23 cellular contexts compared by ENCODE assay signal in genomic region chr7:41203542-41203941, GRCh38.
DNase-seq lines count a peak whose midpoint lies in the region; ATAC-seq, FAIRE-seq and TF ChIP-seq lines count a peak whose summit lies in the region.
"Had no signal": no experiment of that assay in that cellular context is flagged by ENCODE, and none has a peak within 500 bp of the region (broad histone marks: within the 10 kb centered on the region; RNA-seq: fewer than 3 reads in every experiment).

No MANE protein-coding gene starts in this region.

- H3K36me3 Mint-ChIP-seq in stimulated activated effector memory CD8-positive, alpha-beta T cell treated with anti-CD3 and anti-CD28 coated beads, Interleukin-12 subunit alpha, Interleukin-12 subunit beta, amount 100 ng/mL, for 72 hours = no peaks in the 10 kb centered on the region
- H3K36me3 Mint-ChIP-seq: CD4-positive, CD25-positive, alpha-beta regulatory T cell; CD8-positive, alpha-beta T cell had no signal

- TF ChIP-seq RAD21 in IMR-90 (IDR thresholded peaks at IDR 0.05; ENCODE audit: low read length) = no peak

- H3K4me3 ChIP-seq in IMR-90 (ENCODE audit: insufficient read depth, low read depth, low read length) = no peak overlapping the region
- H3K4me3 ChIP-seq in bronchial epithelial cell (ENCODE audit: low read depth, low read length) = no peak overlapping the region
- H3K4me3 ChIP-seq: BLaER1, GM12878, GM23248 had no signal

- peaks cover 10% of the 10 kb centered on the region for H3K9me3 Mint-ChIP-seq in stimulated activated effector memory CD8-positive, alpha-beta T cell treated with anti-CD3 and anti-CD28 coated beads, Interleukin-12 subunit alpha, Interleukin-12 subunit beta, amount 100 ng/mL, for 72 hours

- H2BK20ac ChIP-seq in IMR-90 (ENCODE audit: low read depth, low read length) = no peak overlapping the region

- WGBS in IMR-90 (ENCODE audit: extremely low coverage in 2 of 2, insufficient read length in 1 of 2), 2 experiments = no CpG with 5 or more reads among the region's 2 CpGs

- H2BK5ac ChIP-seq in IMR-90 (ENCODE audit: low read depth, low read length, poor library complexity, severe bottlenecking) = no peak overlapping the region

- no peak overlapping the region for H3K4me3 Mint-ChIP-seq in stimulated activated effector memory CD8-positive, alpha-beta T cell treated with anti-CD3 and anti-CD28 coated beads, Interleukin-12 subunit alpha, Interleukin-12 subunit beta, amount 100 ng/mL, for 72 hours
- H3K4me3 Mint-ChIP-seq: B cell; CD4-positive, CD25-positive, alpha-beta regulatory T cell; CD8-positive, alpha-beta T cell had no signal

- no peak overlapping the region for H3K23ac ChIP-seq in IMR-90 (ENCODE audit: low read depth, low read length)

- no peak overlapping the region for H3K18ac ChIP-seq in IMR-90 (ENCODE audit: low read depth, low read length)

- DNase-seq in DMS53 (lab: John Stamatoyannopoulos, UW) (peak; percentile 62), IMR-90 (peak; percentile 24), bronchial epithelial cell (ENCODE audit: low read depth) (peak; percentile 42), middle frontal gyrus (ENCODE audit: extremely low spot score, low spot score) (no peak), HTR-8/SVneo (ENCODE audit: insufficient read length, low spot score) (no peak), dermis blood vessel endothelial cell (no peak)
- DNase-seq in stimulated activated effector memory CD8-positive, alpha-beta T cell treated with anti-CD3 and anti-CD28 coated beads, Interleukin-12 subunit alpha, Interleukin-12 subunit beta, amount 100 ng/mL, for 72 hours (ENCODE audit: low spot score in 2 of 2) = no peak
- DNase-seq: 8988T; Caco-2; CD4-positive, CD25-positive, alpha-beta regulatory T cell; CD8-positive, alpha-beta T cell; DMS153; DMS79 treated with DMSO at 0.1 percent for 48 hours; GM23248; H7; HCEC 1CT had no signal

- no peak overlapping the region for H3K27ac ChIP-seq in IMR-90 (ENCODE audit: insufficient read depth, low read length)
- H3K27ac ChIP-seq: BLaER1, C4-2B, GM23248 had no signal

- H3K14ac ChIP-seq in IMR-90 (replicated peaks; ENCODE audit: low read depth, low read length) = no peak overlapping the region

- intact Hi-C loops in IMR-90 (cut with micrococcal nuclease) = no loop called here

- H3K27me3 ChIP-seq in IMR-90 (ENCODE audit: control insufficient read depth, insufficient read depth, low read length) (no peaks in the 10 kb centered on the region), bronchial epithelial cell (ENCODE audit: control insufficient read depth, insufficient read depth, low read length) (no peaks in the 10 kb centered on the region)
- H3K27me3 ChIP-seq: BLaER1 had no signal

- POLR2A ChIA-PET in IMR-90 (lab: Charles Lee; ENCODE audit: unreplicated experiment) = interaction anchor here (0.5 kb wide), 1 partner anchor 196 kb away, joined by 19 read pairs; no protein-coding TSS in a partner anchor

- no peaks in the 10 kb centered on the region for H3K4me1 Mint-ChIP-seq in stimulated activated effector memory CD8-positive, alpha-beta T cell treated with anti-CD3 and anti-CD28 coated beads, Interleukin-12 subunit alpha, Interleukin-12 subunit beta, amount 100 ng/mL, for 72 hours
- H3K4me1 Mint-ChIP-seq: CD4-positive, CD25-positive, alpha-beta regulatory T cell had no signal

- H3K4ac ChIP-seq in IMR-90 (ENCODE audit: low read depth, low read length) = 0 out of 2 replicates have a peak overlapping the region, but pooled peaks have one; percentile 32

- H3K56ac ChIP-seq in IMR-90 (ENCODE audit: extremely low read depth, insufficient read depth, low read length) = no peak overlapping the region

- no peak overlapping the region for H3K27ac Mint-ChIP-seq in stimulated activated effector memory CD8-positive, alpha-beta T cell treated with anti-CD3 and anti-CD28 coated beads, Interleukin-12 subunit alpha, Interleukin-12 subunit beta, amount 100 ng/mL, for 72 hours
- H3K27ac Mint-ChIP-seq: B cell; CD4-positive, CD25-positive, alpha-beta regulatory T cell; CD8-positive, alpha-beta T cell had no signal

- BruUV-seq in IMR-90 (replicated peaks; lab: Mats Ljungman, UMichigan) = no TSS peak

- 0 out of 2 replicates have a peak overlapping the region, but pooled peaks have one; percentile 60 for H2AK5ac ChIP-seq in IMR-90 (ENCODE audit: low read depth, low read length)

- H2BK120ac ChIP-seq in IMR-90 (ENCODE audit: low read depth, low read length) = no peak overlapping the region; the same call in 1 of the 2 replicates

- no peak for ATAC-seq in IMR-90 (ENCODE audit: low read depth)
- ATAC-seq in stimulated activated effector memory CD8-positive, alpha-beta T cell treated with anti-CD3 and anti-CD28 coated beads, Interleukin-12 subunit alpha, Interleukin-12 subunit beta, amount 100 ng/mL, for 72 hours = peak; percentile 31
- ATAC-seq: CD8-positive, alpha-beta T cell; GM12878 had no signal

- no peaks in the 10 kb centered on the region for H3K9me3 ChIP-seq in IMR-90 (ENCODE audit: control insufficient read depth, insufficient read depth, low read length)
- H3K9me3 ChIP-seq: BLaER1 had no signal

- no peak overlapping the region for H4K91ac ChIP-seq in IMR-90 (ENCODE audit: insufficient read depth, low read depth, low read length)

- H3K36me3 ChIP-seq in IMR-90 (ENCODE audit: control insufficient read depth, insufficient read depth, low read length) (no peaks in the 10 kb centered on the region), bronchial epithelial cell (ENCODE audit: control insufficient read depth, insufficient read depth, low read length) (no peaks in the 10 kb centered on the region)
- H3K36me3 ChIP-seq: BLaER1 had no signal

- peaks cover 0 to 3% of the 10 kb centered on the region in 2 experiments; a peak in 1 of 4 replicates for H3K79me1 ChIP-seq in IMR-90 (ENCODE audit: low read depth in 1 of 2, low read length in 2 of 2)

- dilution Hi-C loops in IMR-90 (cut with HindIII; ENCODE audit: low sequenced_read_pairs, unreplicated experiment) = no loop called here

- no peaks in the 10 kb centered on the region for H3K4me1 ChIP-seq in IMR-90 (ENCODE audit: control insufficient read depth, insufficient read depth, low read length)
- H3K4me1 ChIP-seq: BLaER1 had no signal

- no peak for TF ChIP-seq POLR2A in IMR-90 (IDR thresholded peaks at IDR 0.05; ENCODE audit: low read depth, low read length)

- no peaks in the 10 kb centered on the region for H3K9me1 ChIP-seq in IMR-90 (ENCODE audit: insufficient read depth, low read length)

- H4K8ac ChIP-seq in IMR-90 (ENCODE audit: low read depth in 2 of 2, low read length in 2 of 2) = no peak overlapping the region

- H2AK9ac ChIP-seq in IMR-90 (replicated peaks; ENCODE audit: low read depth, low read length, poor library complexity) = no peak overlapping the region

- FAIRE-seq in bronchial epithelial cell (lab: Jason Lieb, UNC) = no peak
- no peak for FAIRE-seq in HTR-8/SVneo (lab: Jason Lieb, UNC)
- FAIRE-seq: G401.6, GM12878, GM19239, H1 had no signal

- H3K9ac ChIP-seq in IMR-90 (ENCODE audit: low read depth, low read length) = no peak overlapping the region
- H3K9ac ChIP-seq: BLaER1, GM23248 had no signal

- H3K4me2 ChIP-seq in IMR-90 (ENCODE audit: low read depth, low read length) = no peak overlapping the region
- H3K4me2 ChIP-seq: BLaER1 had no signal

- CTCF ChIA-PET in IMR-90 (lab: Yijun Ruan, JAX) = no interaction called here

- no peaks in the 10 kb centered on the region for H4K20me1 ChIP-seq in IMR-90 (ENCODE audit: insufficient read depth, low read length)
- H4K20me1 ChIP-seq: BLaER1 had no signal

- H2BK15ac ChIP-seq in IMR-90 (ENCODE audit: low read depth, low read length) = no peak overlapping the region

- peak overlapping the region; percentile 48; the same call in 1 of the 2 replicates for H4K5ac ChIP-seq in IMR-90 (ENCODE audit: low read depth, low read length)

- TF ChIP-seq CTCF in IMR-90 (conservative IDR thresholded peaks at IDR 0.05; ENCODE audit: low read depth, low read length) (no peak), bronchial epithelial cell (IDR thresholded peaks at IDR 0.05; ENCODE audit: insufficient read depth, low read length, severe bottlenecking) (no peak)

- no peak overlapping the region for H2AFZ ChIP-seq in IMR-90 (replicated peaks; ENCODE audit: low read length, poor library complexity)
- H2AFZ ChIP-seq: GM23248 had no signal

- in situ Hi-C loops in IMR-90 (cut with MboI; ENCODE audit: low sequenced_read_pairs) = no loop called here

TF ChIP-seq in IMR-90, 13 proteins besides CTCF, POLR2A, EP300 and RAD21:
- TF ChIP-seq RFX5 (IDR thresholded peaks at IDR 0.05; ENCODE audit: low read depth, low read length) (no peak), RCOR1 (IDR thresholded peaks at IDR 0.05; ENCODE audit: insufficient replicate concordance, low read length) (no peak), NFE2L2 (IDR thresholded peaks at IDR 0.05; ENCODE audit: low read depth, low read length) (no peak), FOS (IDR thresholded peaks at IDR 0.05; ENCODE audit: low read depth, low read length) (no peak), MXI1 (IDR thresholded peaks at IDR 0.05; ENCODE audit: borderline replicate concordance, low read depth, low read length) (no peak), CEBPB (IDR thresholded peaks at IDR 0.05; ENCODE audit: low read depth, low read length) (no peak), MAZ (IDR thresholded peaks at IDR 0.05; ENCODE audit: borderline replicate concordance, low read depth, low read length) (no peak), SMC3 (IDR thresholded peaks at IDR 0.05; ENCODE audit: low read depth, low read length) (no peak)
- TF ChIP-seq, protein P1, sequence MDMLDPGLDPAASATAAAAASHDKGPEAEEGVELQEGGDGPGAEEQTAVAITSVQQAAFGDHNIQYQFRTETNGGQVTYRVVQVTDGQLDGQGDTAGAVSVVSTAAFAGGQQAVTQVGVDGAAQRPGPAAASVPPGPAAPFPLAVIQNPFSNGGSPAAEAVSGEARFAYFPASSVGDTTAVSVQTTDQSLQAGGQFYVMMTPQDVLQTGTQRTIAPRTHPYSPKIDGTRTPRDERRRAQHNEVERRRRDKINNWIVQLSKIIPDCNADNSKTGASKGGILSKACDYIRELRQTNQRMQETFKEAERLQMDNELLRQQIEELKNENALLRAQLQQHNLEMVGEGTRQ (IDR thresholded peaks at IDR 0.05; ENCODE audit: low read depth, low read length) = no peak
TF ChIP-seq in IMR-90: peak in this region for 0.

Comparison
In these comparisons a context has a peak if more than half of its experiments do, and no peak if none do; other contexts are left out.
1. DNase-seq: peak in DMS53 (single experiment), IMR-90 (single experiment) and bronchial epithelial cell (single experiment); none in stimulated activated effector memory CD8-positive, alpha-beta T cell treated with anti-CD3 and anti-CD28 coated beads, Interleukin-12 subunit alpha, Interleukin-12 subunit beta, amount 100 ng/mL, for 72 hours (0 of 2), middle frontal gyrus (single experiment), HTR-8/SVneo (single experiment) and dermis blood vessel endothelial cell (single experiment).